In genomic region chr2:197073701-197074433, GRCh38 we compare ENCODE assay signal across 11 cellular contexts.
DNase-seq lines count a peak whose midpoint lies in the region; ATAC-seq, FAIRE-seq and TF ChIP-seq lines count a peak whose summit lies in the region.
"Had no signal": no experiment of that assay in that cellular context is flagged by ENCODE, and none has a peak within 500 bp of the region (broad histone marks: within the 10 kb centered on the region; RNA-seq: fewer than 3 reads in every experiment).

No MANE protein-coding gene starts in this region.

- intact Hi-C loops in CD4-positive, alpha-beta memory T cell (cut with micrococcal nuclease), result no loop called here

- H3K4me1 ChIP-seq in CD4-positive, alpha-beta memory T cell (ENCODE audit: insufficient read depth, low read length), result peaks cover 49% of the 10 kb centered on the region

- POLR2A ChIA-PET in CD4-positive, alpha-beta memory T cell (lab: Charles Lee; ENCODE audit: partially characterized antibody), result interaction anchor here (0.9 to 1.0 kb wide), 2 partner anchors 66 to 391 kb away, joined by 3 read pairs; no protein-coding TSS in a partner anchor
- POLR2A ChIA-PET in T-cell (lab: Charles Lee), result interaction anchor here in 1 of 2 donors (0.5 kb wide), 1 partner anchor 357 kb away, joined by 4 read pairs; no protein-coding TSS in a partner anchor

- peak overlapping the region; percentile 43 to 87 (median 72) for H3K27ac Mint-ChIP-seq in CD4-positive, alpha-beta memory T cell
- H3K27ac Mint-ChIP-seq in T-cell (peak overlapping the region; percentile 83 to 84), osteocyte (ENCODE audit: unreplicated experiment) (peak overlapping the region; percentile 57)

- no peak for DNase-seq in CD4-positive, alpha-beta memory T cell
- DNase-seq in T-cell (no peak), fibroblast of peridontal ligament (ENCODE audit: extremely low read depth) (peak; percentile 58), osteocyte (ENCODE audit: extremely low spot score, unreplicated experiment) (no peak), GM19239 (ENCODE audit: insufficient read length, low spot score) (no peak)
- DNase-seq in stimulated activated CD4-positive, alpha-beta T cell treated with anti-CD3 and anti-CD28 coated beads, Interleukin-12 subunit alpha, Interleukin-12 subunit beta, amount 100 ng/mL, for 4 hours, result no peak
- DNase-seq: NCI-H345 had no signal

- no peaks in the 10 kb centered on the region for H3K27me3 Mint-ChIP-seq in CD4-positive, alpha-beta memory T cell
- H3K27me3 Mint-ChIP-seq in T-cell (no peaks in the 10 kb centered on the region), osteocyte (ENCODE audit: unreplicated experiment) (no peaks in the 10 kb centered on the region)

- CTCF ChIA-PET in CD4-positive, alpha-beta memory T cell (lab: Charles Lee; ENCODE audit: partially characterized antibody), result interaction anchor here (0.8 to 2.5 kb wide), 3 partner anchors 13 to 116 kb away, joined by 3 to 6 read pairs (median 4); no protein-coding TSS in a partner anchor
- CTCF ChIA-PET in T-cell (lab: Charles Lee), result no interaction called here

- no peaks in the 10 kb centered on the region for H3K9me3 ChIP-seq in CD4-positive, alpha-beta memory T cell (ENCODE audit: control insufficient read depth in 1 of 2, low read length in 2 of 2)
- H3K9me3 ChIP-seq: gastroesophageal sphincter had no signal

- FAIRE-seq in GM19239 (lab: Jason Lieb, UNC), result no peak

- peaks cover 49 to 73% (median 60%) of the 10 kb centered on the region in 4 donors for H3K4me1 Mint-ChIP-seq in CD4-positive, alpha-beta memory T cell
- H3K4me1 Mint-ChIP-seq in T-cell (peaks cover 59 to 63% (median 61%) of the 10 kb centered on the region in 3 donors), osteocyte (ENCODE audit: unreplicated experiment) (peaks cover 53% of the 10 kb centered on the region)

- peaks cover 37% of the 10 kb centered on the region for H3K36me3 ChIP-seq in CD4-positive, alpha-beta memory T cell (ENCODE audit: insufficient read depth, low read length)

- no peak overlapping the region for H3K4me3 ChIP-seq in CD4-positive, alpha-beta memory T cell (ENCODE audit: low read length in 2 of 2)
- H3K4me3 ChIP-seq: gastroesophageal sphincter had no signal

- H3K36me3 Mint-ChIP-seq in CD4-positive, alpha-beta memory T cell, result peaks cover 94 to 95% of the 10 kb centered on the region in 2 donors
- H3K36me3 Mint-ChIP-seq in T-cell, result peaks cover 92% of the 10 kb centered on the region
- H3K36me3 Mint-ChIP-seq in osteocyte (ENCODE audit: unreplicated experiment), result peaks cover 4% of the 10 kb centered on the region

- H3K4me3 Mint-ChIP-seq in CD4-positive, alpha-beta memory T cell, result peak overlapping the region in 3 of 8 donors; percentile 8 to 52 (median 39)
- H3K4me3 Mint-ChIP-seq in T-cell (peak overlapping the region in 1 of 3 donors; percentile 19), osteocyte (ENCODE audit: unreplicated experiment) (no peak overlapping the region)

- no peaks in the 10 kb centered on the region for H3K27me3 ChIP-seq in CD4-positive, alpha-beta memory T cell (ENCODE audit: insufficient read depth, low read length)
- H3K27me3 ChIP-seq: gastroesophageal sphincter had no signal

- no peak overlapping the region for H3K27ac ChIP-seq in CD4-positive, alpha-beta memory T cell (ENCODE audit: low read depth, low read length)

- H3K9me3 Mint-ChIP-seq in CD4-positive, alpha-beta memory T cell, result peaks cover 0 to 5% (median 3%) of the 10 kb centered on the region in 8 donors
- H3K9me3 Mint-ChIP-seq in T-cell (peaks cover 0 to 20% (median 0%) of the 10 kb centered on the region in 3 donors), osteocyte (ENCODE audit: unreplicated experiment) (peaks cover 5% of the 10 kb centered on the region)

- ATAC-seq in T-cell (replicated peaks in 1 of 4) (peak in 2 of 4 experiments; percentile 41 to 50), GM21367 (IDR thresholded peaks at IDR 0.05; ENCODE audit: unreplicated experiment) (no peak), GM21390 (IDR thresholded peaks at IDR 0.05; ENCODE audit: unreplicated experiment) (no peak)
- ATAC-seq: gastroesophageal sphincter, SK-N-SH treated with all-trans-retinoic acid at 6 μM for 48 hours had no signal

- TF ChIP-seq CTCF in osteocyte (IDR thresholded peaks at IDR 0.05), result no peak
